In genomic region chr5:140795259-140795641, GRCh38 we compare ENCODE assay signal across 12 cellular contexts. TPM values are rescaled to one million over a fixed set of nuclear protein-coding genes. Genes with fewer than 3 reads are reported as not detected.
DNase-seq lines count a peak whose midpoint lies in the region; ATAC-seq, FAIRE-seq and TF ChIP-seq lines count a peak whose summit lies in the region.
"Had no signal": no experiment of that assay in that cellular context is flagged by ENCODE, and none has a peak within 500 bp of the region (broad histone marks: within the 10 kb centered on the region; RNA-seq: fewer than 3 reads in every experiment).

No MANE protein-coding gene starts in this region.

- no peak overlapping the region for H3K27ac ChIP-seq in astrocyte (ENCODE audit: low read depth, low read length)
- H3K27ac ChIP-seq: neutrophil had no signal

- no peaks in the 10 kb centered on the region for H3K36me3 ChIP-seq in astrocyte (ENCODE audit: insufficient read depth, low read length)
- H3K36me3 ChIP-seq in kidney epithelial cell (ENCODE audit: control insufficient read depth, insufficient read depth, low read length): no peaks in the 10 kb centered on the region
- H3K36me3 ChIP-seq: neutrophil had no signal

- H2AFZ ChIP-seq in astrocyte (ENCODE audit: low read depth, low read length): no peak overlapping the region

- ATAC-seq in GM21526 (IDR thresholded peaks at IDR 0.05; ENCODE audit: low FRiP score, unreplicated experiment) (no peak), HG02678 (IDR thresholded peaks at IDR 0.05; ENCODE audit: unreplicated experiment) (no peak), GM18511 (IDR thresholded peaks at IDR 0.05; ENCODE audit: unreplicated experiment) (no peak)

- TF ChIP-seq CTCF in astrocyte (IDR thresholded peaks at IDR 0.05; ENCODE audit: insufficient read depth, low read depth, low read length) (no peak), kidney epithelial cell (IDR thresholded peaks at IDR 0.05; ENCODE audit: insufficient read depth, low read length, poor library complexity, severe bottlenecking) (peak; percentile 5)

- no peaks in the 10 kb centered on the region for H3K4me1 Mint-ChIP-seq in astrocyte (ENCODE audit: low read depth, unreplicated experiment)
- H3K4me1 Mint-ChIP-seq: activated naive CD4-positive, alpha-beta T cell treated with anti-CD3 and anti-CD28 coated beads, Interleukin-2, amount 50 U/mL, for 24 hours had no signal

- no peak for FAIRE-seq in astrocyte (lab: Jason Lieb, UNC)

- H3K27me3 Mint-ChIP-seq in astrocyte (ENCODE audit: low read depth, unreplicated experiment): no peaks in the 10 kb centered on the region

- H3K4me2 ChIP-seq in astrocyte (ENCODE audit: low read length): no peak overlapping the region

- CTCF ChIA-PET in HEK293T (lab: Yijun Ruan, JAX): no interaction called here

- no peaks in the 10 kb centered on the region for H4K20me1 ChIP-seq in astrocyte (ENCODE audit: insufficient read depth, low read length)

- no peaks in the 10 kb centered on the region for H3K79me2 ChIP-seq in astrocyte (ENCODE audit: insufficient read depth, low read length)

- peak overlapping the region; percentile 89 for H3K4me3 Mint-ChIP-seq in astrocyte (ENCODE audit: unreplicated experiment)
- H3K4me3 Mint-ChIP-seq: activated naive CD4-positive, alpha-beta T cell treated with anti-CD3 and anti-CD28 coated beads, Interleukin-2, amount 50 U/mL, for 24 hours; T-helper 1 cell treated with Interleukin-12 subunit alpha and Interleukin-12 subunit beta and Interleukin-4 antibody, amounts not matched to agents 30 μg/mL and 1 μg/mL, for 36 hours had no signal

- peak; percentile 17 for DNase-seq in AG08395 (ENCODE audit: low spot score)
- DNase-seq in HEK293T (ENCODE audit: extremely low spot score): peak; percentile 16
- no peak for DNase-seq in astrocyte (ENCODE audit: low read depth)
- DNase-seq in kidney epithelial cell (ENCODE audit: low read depth): no peak
- DNase-seq in activated T-cell treated with anti-CD3 and anti-CD28 coated beads for 4 hours: no peak
- DNase-seq: NCI-H1105 treated with DMSO at 0.1 percent for 48 hours had no signal

- POLR2A ChIA-PET in HEK293T (lab: Yijun Ruan, JAX): no interaction called here

- H3K36me3 Mint-ChIP-seq in astrocyte (ENCODE audit: low read depth, unreplicated experiment): peaks cover 10% of the 10 kb centered on the region

- no peaks in the 10 kb centered on the region for H3K4me1 ChIP-seq in astrocyte (ENCODE audit: insufficient read depth, low read length)

- no peak overlapping the region for H3K27ac Mint-ChIP-seq in astrocyte (ENCODE audit: unreplicated experiment)
- H3K27ac Mint-ChIP-seq: activated naive CD4-positive, alpha-beta T cell treated with anti-CD3 and anti-CD28 coated beads, Interleukin-2, amount 50 U/mL, for 24 hours; T-helper 1 cell treated with Interleukin-12 subunit alpha and Interleukin-12 subunit beta and Interleukin-4 antibody, amounts not matched to agents 30 μg/mL and 1 μg/mL, for 36 hours had no signal

- H3K4me3 ChIP-seq in astrocyte (ENCODE audit: insufficient read depth, low read depth, low read length): no peak overlapping the region
- H3K4me3 ChIP-seq in kidney epithelial cell (ENCODE audit: low read depth, low read length): no peak overlapping the region

- peaks cover 10% of the 10 kb centered on the region for H3K9me3 ChIP-seq in astrocyte (ENCODE audit: insufficient read depth, low read depth, low read length)

- no peaks in the 10 kb centered on the region for H3K27me3 ChIP-seq in astrocyte (ENCODE audit: insufficient read depth, low read length)
- no peaks in the 10 kb centered on the region for H3K27me3 ChIP-seq in kidney epithelial cell (ENCODE audit: control insufficient read depth, insufficient read depth, low read length)

- H3K9me3 Mint-ChIP-seq in astrocyte (ENCODE audit: unreplicated experiment): peaks cover 14% of the 10 kb centered on the region

- no peak overlapping the region for H3K9ac ChIP-seq in astrocyte (ENCODE audit: low read length)

TF ChIP-seq in HEK293T, 16 proteins besides CTCF, POLR2A, EP300 and RAD21:
- TF ChIP-seq ELF4 (IDR thresholded peaks at IDR 0.05) (no peak), FOXK2 (IDR thresholded peaks at IDR 0.05) (no peak), LEF1 (IDR thresholded peaks at IDR 0.05; ENCODE audit: borderline replicate concordance) (no peak), SUZ12 (IDR thresholded peaks at IDR 0.05) (no peak), CTBP1 (IDR thresholded peaks at IDR 0.05; ENCODE audit: borderline replicate concordance) (no peak), FOXM1 (IDR thresholded peaks at IDR 0.05; ENCODE audit: borderline replicate concordance) (no peak), FOXA1 (IDR thresholded peaks at IDR 0.05) (no peak), SP1 (IDR thresholded peaks at IDR 0.05) (no peak), L3MBTL2 (conservative IDR thresholded peaks at IDR 0.05) (no peak), ARNT (IDR thresholded peaks at IDR 0.05) (no peak), ZNF384 (IDR thresholded peaks at IDR 0.05) (no peak), TARDBP (IDR thresholded peaks at IDR 0.05) (no peak), BHLHE40 (IDR thresholded peaks at IDR 0.05; ENCODE audit: borderline replicate concordance) (no peak)

RNA-seq across cellular contexts. Expression of gene PCDHA2, which starts 0.6 kb away (rescaled TPM):
- total RNA-seq in astrocyte: 2.3 and 2.5 TPM in 2 replicates
- not detected in 2 replicates for total RNA-seq in kidney epithelial cell

RNA-seq across cellular contexts. Expression of gene PCDHA3, which starts 5.6 kb away (rescaled TPM):
- total RNA-seq in astrocyte (0.84 and 1.1 TPM in 2 replicates), kidney epithelial cell (0.07 and 0.25 TPM in 2 replicates)

RNA-seq across cellular contexts. Expression of gene PCDHA1, which starts 9.3 kb away (rescaled TPM):
- total RNA-seq in astrocyte (not detected in 2 replicates), kidney epithelial cell (not detected in 2 replicates)

RNA-seq across cellular contexts. Expression of gene PCDHA4, which starts 11.6 kb away (rescaled TPM):
- 9.5 and 9.6 TPM in 2 replicates for total RNA-seq in astrocyte
- total RNA-seq in kidney epithelial cell: 0.27 and 1.2 TPM in 2 replicates

RNA-seq across cellular contexts. Expression of gene PCDHA5, which starts 26.2 kb away (rescaled TPM):
- total RNA-seq in astrocyte (1.0 and 1.7 TPM in 2 replicates), kidney epithelial cell (not detected in 2 replicates)

Comparison
In these comparisons a context has a peak if more than half of its experiments do, and no peak if none do; other contexts are left out.
1. DNase-seq: peak in AG08395 (single experiment) and HEK293T (single experiment); none in astrocyte (single experiment), kidney epithelial cell (single experiment) and activated T-cell treated with anti-CD3 and anti-CD28 coated beads for 4 hours (single experiment).